1 cellular context compared by ENCODE assay signal in the genomic region with DNA sequence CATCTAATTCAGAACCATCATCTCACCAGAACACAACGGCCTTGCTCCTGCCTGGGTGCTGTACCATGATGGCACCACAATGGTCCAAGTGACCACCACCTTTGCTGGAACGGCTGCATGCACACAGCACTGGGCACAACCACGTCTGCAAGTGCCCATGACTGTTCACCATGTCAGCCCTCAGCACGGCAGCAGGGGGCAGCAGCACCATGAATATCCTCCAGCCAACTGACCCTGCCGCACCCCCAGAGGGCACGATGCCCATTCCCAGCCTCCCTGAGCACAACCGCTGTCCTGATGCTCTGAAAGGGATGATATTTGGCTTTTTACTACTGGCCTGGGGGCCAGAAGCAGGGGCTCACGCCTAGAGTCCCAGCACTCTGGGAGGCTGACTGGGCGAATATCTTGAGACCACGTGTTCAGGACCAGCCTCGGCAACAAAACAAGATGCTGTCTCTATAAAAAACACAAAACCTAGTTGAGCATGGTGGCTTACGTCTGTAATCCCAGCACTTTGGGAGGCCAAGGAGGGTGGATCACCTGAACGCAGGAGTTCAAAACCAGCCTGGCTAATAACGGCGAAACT.
TF ChIP-seq lines count a peak whose summit lies in the region.

No MANE protein-coding gene starts in this region.

TF ChIP-seq in SK-N-SH, 30 proteins besides CTCF, POLR2A, EP300 and RAD21 (continued from another document):
- no peak for TF ChIP-seq EZH2phosphoT487 (IDR thresholded peaks at IDR 0.05; ENCODE audit: borderline replicate concordance, low read depth)
- no peak for TF ChIP-seq YY1 (IDR thresholded peaks at IDR 0.05; ENCODE audit: low read depth)
- TF ChIP-seq, protein P1, sequence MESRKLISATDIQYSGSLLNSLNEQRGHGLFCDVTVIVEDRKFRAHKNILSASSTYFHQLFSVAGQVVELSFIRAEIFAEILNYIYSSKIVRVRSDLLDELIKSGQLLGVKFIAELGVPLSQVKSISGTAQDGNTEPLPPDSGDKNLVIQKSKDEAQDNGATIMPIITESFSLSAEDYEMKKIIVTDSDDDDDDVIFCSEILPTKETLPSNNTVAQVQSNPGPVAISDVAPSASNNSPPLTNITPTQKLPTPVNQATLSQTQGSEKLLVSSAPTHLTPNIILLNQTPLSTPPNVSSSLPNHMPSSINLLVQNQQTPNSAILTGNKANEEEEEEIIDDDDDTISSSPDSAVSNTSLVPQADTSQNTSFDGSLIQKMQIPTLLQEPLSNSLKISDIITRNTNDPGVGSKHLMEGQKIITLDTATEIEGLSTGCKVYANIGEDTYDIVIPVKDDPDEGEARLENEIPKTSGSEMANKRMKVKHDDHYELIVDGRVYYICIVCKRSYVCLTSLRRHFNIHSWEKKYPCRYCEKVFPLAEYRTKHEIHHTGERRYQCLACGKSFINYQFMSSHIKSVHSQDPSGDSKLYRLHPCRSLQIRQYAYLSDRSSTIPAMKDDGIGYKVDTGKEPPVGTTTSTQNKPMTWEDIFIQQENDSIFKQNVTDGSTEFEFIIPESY (IDR thresholded peaks at IDR 0.05; ENCODE audit: borderline replicate concordance, low read depth) = no peak
- TF ChIP-seq, protein P2, sequence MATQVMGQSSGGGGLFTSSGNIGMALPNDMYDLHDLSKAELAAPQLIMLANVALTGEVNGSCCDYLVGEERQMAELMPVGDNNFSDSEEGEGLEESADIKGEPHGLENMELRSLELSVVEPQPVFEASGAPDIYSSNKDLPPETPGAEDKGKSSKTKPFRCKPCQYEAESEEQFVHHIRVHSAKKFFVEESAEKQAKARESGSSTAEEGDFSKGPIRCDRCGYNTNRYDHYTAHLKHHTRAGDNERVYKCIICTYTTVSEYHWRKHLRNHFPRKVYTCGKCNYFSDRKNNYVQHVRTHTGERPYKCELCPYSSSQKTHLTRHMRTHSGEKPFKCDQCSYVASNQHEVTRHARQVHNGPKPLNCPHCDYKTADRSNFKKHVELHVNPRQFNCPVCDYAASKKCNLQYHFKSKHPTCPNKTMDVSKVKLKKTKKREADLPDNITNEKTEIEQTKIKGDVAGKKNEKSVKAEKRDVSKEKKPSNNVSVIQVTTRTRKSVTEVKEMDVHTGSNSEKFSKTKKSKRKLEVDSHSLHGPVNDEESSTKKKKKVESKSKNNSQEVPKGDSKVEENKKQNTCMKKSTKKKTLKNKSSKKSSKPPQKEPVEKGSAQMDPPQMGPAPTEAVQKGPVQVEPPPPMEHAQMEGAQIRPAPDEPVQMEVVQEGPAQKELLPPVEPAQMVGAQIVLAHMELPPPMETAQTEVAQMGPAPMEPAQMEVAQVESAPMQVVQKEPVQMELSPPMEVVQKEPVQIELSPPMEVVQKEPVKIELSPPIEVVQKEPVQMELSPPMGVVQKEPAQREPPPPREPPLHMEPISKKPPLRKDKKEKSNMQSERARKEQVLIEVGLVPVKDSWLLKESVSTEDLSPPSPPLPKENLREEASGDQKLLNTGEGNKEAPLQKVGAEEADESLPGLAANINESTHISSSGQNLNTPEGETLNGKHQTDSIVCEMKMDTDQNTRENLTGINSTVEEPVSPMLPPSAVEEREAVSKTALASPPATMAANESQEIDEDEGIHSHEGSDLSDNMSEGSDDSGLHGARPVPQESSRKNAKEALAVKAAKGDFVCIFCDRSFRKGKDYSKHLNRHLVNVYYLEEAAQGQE (IDR thresholded peaks at IDR 0.05; ENCODE audit: low read depth, low read length) = no peak
- no peak for TF ChIP-seq RCOR1 (IDR thresholded peaks at IDR 0.05; ENCODE audit: low read length)
